ENCODE assay signal across 8 cellular contexts in the genomic region with DNA sequence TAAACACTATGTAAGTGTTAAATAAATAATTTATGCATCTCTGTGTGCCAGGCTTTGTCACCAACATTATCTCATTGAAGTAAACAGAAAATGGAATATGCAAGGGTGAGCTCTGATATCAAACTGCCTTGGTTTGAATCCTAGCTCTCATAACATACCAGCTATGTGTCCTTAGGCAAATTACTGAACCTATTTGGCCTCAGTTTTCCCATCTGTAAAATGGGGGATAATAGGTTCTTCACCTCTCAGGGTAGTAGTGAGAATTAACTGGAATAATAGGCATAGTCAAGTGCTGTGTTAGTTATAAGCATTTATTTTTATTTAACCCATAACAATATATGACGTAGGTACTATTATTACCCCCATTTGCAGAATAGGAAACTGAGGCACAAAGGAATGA.
"Had no signal": no experiment of that assay in that cellular context is flagged by ENCODE, and none has a peak within 500 bp of the region (broad histone marks: within the 10 kb centered on the region; RNA-seq: fewer than 3 reads in every experiment).

No MANE protein-coding gene starts in this region.

- H3K4me3 ChIP-seq: GM12878 had no signal

- ATAC-seq: GM12878 had no signal

- DNase-seq: GDM1, GF-D8 had no signal

- FAIRE-seq: G401.6, GM12878, GM12891, GM12892, GM18507, GM19239 had no signal
